27 cellular contexts compared by ENCODE assay signal in genomic region chr4:88511236-88511635, GRCh38.
"Had no signal": no experiment of that assay in that cellular context is flagged by ENCODE, and none has a peak within 500 bp of the region (broad histone marks: within the 10 kb centered on the region; RNA-seq: fewer than 3 reads in every experiment).

No MANE protein-coding gene starts in this region.

- H3K4me3 Mint-ChIP-seq: activated B cell treated with CpG ODN at 0.5 μM for 24 hours; activated CD4-positive, alpha-beta memory T cell treated with anti-CD3 and anti-CD28 coated beads for 36 hours; activated naive CD4-positive, alpha-beta T cell treated with anti-CD3 and anti-CD28 coated beads, Interleukin-2, amount 50 U/mL, for 24 hours; activated naive CD8-positive, alpha-beta T cell treated with anti-CD3 and anti-CD28 coated beads, Interleukin-2, amount 10 ng/mL, durations not matched to agents 7 days and 5 days had no signal

- H3K4me1 Mint-ChIP-seq: activated B cell treated with CpG ODN at 0.5 μM for 24 hours; activated naive CD4-positive, alpha-beta T cell treated with anti-CD3 and anti-CD28 coated beads, Interleukin-2, amount 50 U/mL, for 24 hours had no signal

- H3K27me3 Mint-ChIP-seq: activated B cell treated with CpG ODN at 0.5 μM for 24 hours; activated CD4-positive, alpha-beta memory T cell treated with anti-CD3 and anti-CD28 coated beads for 36 hours; activated naive CD4-positive, alpha-beta T cell treated with anti-CD3 and anti-CD28 coated beads, Interleukin-2, amount 50 U/mL, for 24 hours had no signal

- DNase-seq: activated B cell treated with CpG ODN at 0.5 μM for 24 hours; activated CD4-positive, alpha-beta memory T cell treated with anti-CD3 and anti-CD28 coated beads for 36 hours; activated CD4-positive, alpha-beta T cell treated with anti-CD3 and anti-CD28 coated beads for 4 hours; activated CD4-positive, alpha-beta T cell treated with anti-CD3 and anti-CD28 coated beads, Interleukin-2, amount 50 U/mL, for 1 hour; activated CD4-positive, CD25-positive, alpha-beta regulatory T cell treated with anti-CD3 and anti-CD28 coated beads, Interleukin-2, amount 50 U/mL, for 72 hours; activated CD8-positive, alpha-beta memory T cell treated with anti-CD3 and anti-CD28 coated beads, Interleukin-2, amount 50 U/mL, for 4 hours; activated gamma-delta T cell; activated naive CD4-positive, alpha-beta T cell treated with Interleukin-2 at 50 U/mL for 16 hours; activated naive CD8-positive, alpha-beta T cell treated with anti-CD3 and anti-CD28 coated beads, Interleukin-2, amount 10 ng/mL, durations not matched to agents 7 days and 5 days; activated T-cell treated with anti-CD3 and anti-CD28 coated beads for 4 hours; amygdala; NCI-H1092 treated with DMSO at 0.1 percent for 48 hours; NCI-H1417; NCI-H146; NCI-H187; NCI-H2081; NCI-H345; NCI-H524 treated with DMSO at 0.1 percent for 48 hours; Peyer's patch; SIG-M5; T-helper 1 cell; T-helper 2 cell; T-helper 9 cell had no signal

- H3K9me3 Mint-ChIP-seq: activated B cell treated with CpG ODN at 0.5 μM for 24 hours; activated CD4-positive, alpha-beta memory T cell treated with anti-CD3 and anti-CD28 coated beads for 36 hours; activated naive CD4-positive, alpha-beta T cell treated with anti-CD3 and anti-CD28 coated beads, Interleukin-2, amount 50 U/mL, for 24 hours; activated naive CD8-positive, alpha-beta T cell treated with anti-CD3 and anti-CD28 coated beads, Interleukin-2, amount 10 ng/mL, durations not matched to agents 7 days and 5 days; activated T-helper 2 cell treated with anti-CD3 and anti-CD28 coated beads, Interferon-gamma antibody, Interleukin-2, Interleukin-4, amounts not matched to agents 10 μg/mL and 5 μg/mL and 100 μg/mL, durations not matched to agents 14 hours and 24 hours and 36 hours had no signal

- H3K27ac Mint-ChIP-seq: activated B cell treated with CpG ODN at 0.5 μM for 24 hours; activated CD4-positive, alpha-beta memory T cell treated with anti-CD3 and anti-CD28 coated beads for 36 hours; activated naive CD4-positive, alpha-beta T cell treated with anti-CD3 and anti-CD28 coated beads, Interleukin-2, amount 50 U/mL, for 24 hours; activated naive CD8-positive, alpha-beta T cell treated with anti-CD3 and anti-CD28 coated beads, Interleukin-2, amount 10 ng/mL, durations not matched to agents 7 days and 5 days; activated T-helper 2 cell treated with anti-CD3 and anti-CD28 coated beads, Interferon-gamma antibody, Interleukin-2, Interleukin-4, amounts not matched to agents 10 μg/mL and 5 μg/mL and 100 μg/mL, durations not matched to agents 14 hours and 24 hours and 36 hours had no signal

- ATAC-seq: Right ventricle myocardium inferior, SK-N-SH treated with all-trans-retinoic acid at 6 μM for 48 hours had no signal
